9 cellular contexts compared by ENCODE assay signal in genomic region chr22:24601217-24602104, GRCh38. TPM values are rescaled to one million over a fixed set of nuclear protein-coding genes. Genes with fewer than 3 reads are reported as not detected.
A peak's percentile ranks its signal among the peaks of the same experiment; 100 is the strongest.
DNase-seq lines count a peak whose midpoint lies in the region; ATAC-seq and TF ChIP-seq lines count a peak whose summit lies in the region.
"Had no signal": no experiment of that assay in that cellular context is flagged by ENCODE, and none has a peak within 500 bp of the region (broad histone marks: within the 10 kb centered on the region; RNA-seq: fewer than 3 reads in every experiment).

No MANE protein-coding gene starts in this region.

- 72% methylated on average over 12 of the region's 12 CpGs for WGBS in hepatocyte (ENCODE audit: low lambda C conversion rate, missing lambda C conversion rate)

- H3K9me3 ChIP-seq in hepatocyte (ENCODE audit: low read depth): no peaks in the 10 kb centered on the region

- no peak overlapping the region for H3K27ac ChIP-seq in hepatocyte

- no peaks in the 10 kb centered on the region for H3K79me2 ChIP-seq in hepatocyte

- CTCF ChIA-PET in HEK293T (lab: Yijun Ruan, JAX): no interaction called here

- H3K4me1 Mint-ChIP-seq in stimulated activated naive CD8-positive, alpha-beta T cell treated with anti-CD3 and anti-CD28 coated beads, Interleukin-15, Interleukin-2, amounts not matched to agents 100 ng/mL and 50 ng/mL, for 24 hours (ENCODE audit: low read depth): peaks cover 15% of the 10 kb centered on the region
- H3K4me1 Mint-ChIP-seq in T-helper 1 cell treated with Interleukin-12 subunit alpha and Interleukin-12 subunit beta and Interleukin-4 antibody, amounts not matched to agents 30 μg/mL and 1 μg/mL, for 36 hours (ENCODE audit: low read depth): peaks cover 23% of the 10 kb centered on the region

- no peak overlapping the region for H2AFZ ChIP-seq in hepatocyte

- POLR2A ChIA-PET in HEK293T (lab: Yijun Ruan, JAX): no interaction called here

- H3K27me3 ChIP-seq in hepatocyte: no peaks in the 10 kb centered on the region

- no peak for ATAC-seq in stimulated activated naive CD8-positive, alpha-beta T cell treated with anti-CD3 and anti-CD28 coated beads, Interleukin-15, Interleukin-2, amounts not matched to agents 100 U/mL and 50 U/mL, for 24 hours

- no peaks in the 10 kb centered on the region for H3K9me3 Mint-ChIP-seq in stimulated activated naive CD8-positive, alpha-beta T cell treated with anti-CD3 and anti-CD28 coated beads, Interleukin-15, Interleukin-2, amounts not matched to agents 100 ng/mL and 50 ng/mL, for 24 hours
- H3K9me3 Mint-ChIP-seq in T-helper 1 cell treated with Interleukin-12 subunit alpha and Interleukin-12 subunit beta and Interleukin-4 antibody, amounts not matched to agents 30 μg/mL and 1 μg/mL, for 36 hours: no peaks in the 10 kb centered on the region

- H4K20me1 ChIP-seq in hepatocyte (ENCODE audit: insufficient read depth, poor library complexity, severe bottlenecking): no peaks in the 10 kb centered on the region

- TF ChIP-seq CTCF in hepatocyte (IDR thresholded peaks at IDR 0.05; ENCODE audit: poor library complexity): no peak

- no peaks in the 10 kb centered on the region for H3K36me3 ChIP-seq in hepatocyte (replicated peaks; ENCODE audit: insufficient read depth, low read depth)

- no peaks in the 10 kb centered on the region for H3K9me2 ChIP-seq in hepatocyte (replicated peaks; ENCODE audit: insufficient read depth)

- DNase-seq in stimulated activated naive CD8-positive, alpha-beta T cell treated with anti-CD3 and anti-CD28 coated beads, Interleukin-15, Interleukin-2, amounts not matched to agents 100 U/mL and 50 U/mL, for 24 hours: no peak
- DNase-seq in left kidney (ENCODE audit: low read depth, low spot score): peak; percentile 63
- no peak for DNase-seq in hepatic stellate cell (ENCODE audit: low spot score)
- no peak for DNase-seq in iPS-NIHi7 (ENCODE audit: extremely low spot score)
- no peak for DNase-seq in HEK293T (ENCODE audit: extremely low spot score)
- DNase-seq in hepatocyte (ENCODE audit: low spot score): no peak
- DNase-seq: naive B cell had no signal

- H3K4me3 Mint-ChIP-seq in stimulated activated naive CD8-positive, alpha-beta T cell treated with anti-CD3 and anti-CD28 coated beads, Interleukin-15, Interleukin-2, amounts not matched to agents 100 ng/mL and 50 ng/mL, for 24 hours: no peak overlapping the region
- H3K4me3 Mint-ChIP-seq in T-helper 1 cell treated with Interleukin-12 subunit alpha and Interleukin-12 subunit beta and Interleukin-4 antibody, amounts not matched to agents 30 μg/mL and 1 μg/mL, for 36 hours: no peak overlapping the region
- H3K4me3 Mint-ChIP-seq: naive B cell had no signal

- H3K27me3 Mint-ChIP-seq in stimulated activated naive CD8-positive, alpha-beta T cell treated with anti-CD3 and anti-CD28 coated beads, Interleukin-15, Interleukin-2, amounts not matched to agents 100 ng/mL and 50 ng/mL, for 24 hours: no peaks in the 10 kb centered on the region
- H3K27me3 Mint-ChIP-seq in T-helper 1 cell treated with Interleukin-12 subunit alpha and Interleukin-12 subunit beta and Interleukin-4 antibody, amounts not matched to agents 30 μg/mL and 1 μg/mL, for 36 hours (ENCODE audit: low read depth): no peaks in the 10 kb centered on the region
- H3K27me3 Mint-ChIP-seq: naive B cell had no signal

- H3K36me3 Mint-ChIP-seq in stimulated activated naive CD8-positive, alpha-beta T cell treated with anti-CD3 and anti-CD28 coated beads, Interleukin-15, Interleukin-2, amounts not matched to agents 100 ng/mL and 50 ng/mL, for 24 hours (ENCODE audit: low read depth): no peaks in the 10 kb centered on the region
- H3K36me3 Mint-ChIP-seq in T-helper 1 cell treated with Interleukin-12 subunit alpha and Interleukin-12 subunit beta and Interleukin-4 antibody, amounts not matched to agents 30 μg/mL and 1 μg/mL, for 36 hours (ENCODE audit: low read depth): no peaks in the 10 kb centered on the region
- H3K36me3 Mint-ChIP-seq: naive B cell had no signal

- peaks cover 26% of the 10 kb centered on the region for H3K4me1 ChIP-seq in hepatocyte (ENCODE audit: insufficient read depth)

- H3K4me3 ChIP-seq in hepatocyte: no peak overlapping the region

- H3K27ac Mint-ChIP-seq in stimulated activated naive CD8-positive, alpha-beta T cell treated with anti-CD3 and anti-CD28 coated beads, Interleukin-15, Interleukin-2, amounts not matched to agents 100 ng/mL and 50 ng/mL, for 24 hours: peak overlapping the region; percentile 40
- H3K27ac Mint-ChIP-seq in T-helper 1 cell treated with Interleukin-12 subunit alpha and Interleukin-12 subunit beta and Interleukin-4 antibody, amounts not matched to agents 30 μg/mL and 1 μg/mL, for 36 hours: peak overlapping the region; percentile 63

- no peak overlapping the region for H3K4me2 ChIP-seq in hepatocyte

TF ChIP-seq in HEK293T, 16 proteins besides CTCF, POLR2A, EP300 and RAD21:
- TF ChIP-seq, protein P1, sequence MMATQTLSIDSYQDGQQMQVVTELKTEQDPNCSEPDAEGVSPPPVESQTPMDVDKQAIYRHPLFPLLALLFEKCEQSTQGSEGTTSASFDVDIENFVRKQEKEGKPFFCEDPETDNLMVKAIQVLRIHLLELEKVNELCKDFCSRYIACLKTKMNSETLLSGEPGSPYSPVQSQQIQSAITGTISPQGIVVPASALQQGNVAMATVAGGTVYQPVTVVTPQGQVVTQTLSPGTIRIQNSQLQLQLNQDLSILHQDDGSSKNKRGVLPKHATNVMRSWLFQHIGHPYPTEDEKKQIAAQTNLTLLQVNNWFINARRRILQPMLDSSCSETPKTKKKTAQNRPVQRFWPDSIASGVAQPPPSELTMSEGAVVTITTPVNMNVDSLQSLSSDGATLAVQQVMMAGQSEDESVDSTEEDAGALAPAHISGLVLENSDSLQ (IDR thresholded peaks at IDR 0.05): no peak
- TF ChIP-seq TARDBP (IDR thresholded peaks at IDR 0.05) (no peak), LEF1 (IDR thresholded peaks at IDR 0.05; ENCODE audit: borderline replicate concordance) (no peak), FOXA1 (IDR thresholded peaks at IDR 0.05) (no peak), ZNF384 (IDR thresholded peaks at IDR 0.05) (no peak), SUZ12 (IDR thresholded peaks at IDR 0.05) (no peak), CTBP1 (IDR thresholded peaks at IDR 0.05; ENCODE audit: borderline replicate concordance) (no peak), SP1 (IDR thresholded peaks at IDR 0.05) (no peak)

RNA-seq across cellular contexts. Expression of gene GGT1, which starts 1.5 kb away (rescaled TPM):
- 59.4 and 80.7 TPM in 2 replicates for total RNA-seq in hepatocyte
- 81.0 and 104 TPM in 2 replicates for polyA plus RNA-seq in hepatocyte

RNA-seq across cellular contexts. Expression of gene LRRC75B, which starts 8.6 kb away (rescaled TPM):
- 16.7 and 19.5 TPM in 2 replicates for total RNA-seq in hepatocyte
- polyA plus RNA-seq in hepatocyte: 34.5 and 38.2 TPM in 2 replicates

RNA-seq across cellular contexts. Expression of gene SNRPD3, which starts 45.7 kb away (rescaled TPM):
- 145 and 185 TPM in 2 replicates for total RNA-seq in hepatocyte
- polyA plus RNA-seq in hepatocyte: 120 and 122 TPM in 2 replicates

RNA-seq across cellular contexts. Expression of gene GUCD1, which starts 46.5 kb away (rescaled TPM):
- total RNA-seq in hepatocyte: 143 and 149 TPM in 2 replicates
- 84.9 and 102 TPM in 2 replicates for polyA plus RNA-seq in hepatocyte
